21 cellular contexts compared by ENCODE assay signal in genomic region chr12:82486524-82487235, GRCh38.
DNase-seq lines count a peak whose midpoint lies in the region; ATAC-seq and TF ChIP-seq lines count a peak whose summit lies in the region.
"Had no signal": no experiment of that assay in that cellular context is flagged by ENCODE, and none has a peak within 500 bp of the region (broad histone marks: within the 10 kb centered on the region; RNA-seq: fewer than 3 reads in every experiment).

No MANE protein-coding gene starts in this region.

- intact Hi-C loops in CD4-positive, alpha-beta T cell (cut with DNase I, micrococcal nuclease), result no loop called here
- intact Hi-C loops in activated naive CD4-positive, alpha-beta T cell treated with anti-CD3 and anti-CD28 coated beads for 36 hours (cut with micrococcal nuclease), result no loop called here

- peaks cover 10% of the 10 kb centered on the region for H3K36me3 Mint-ChIP-seq in CD4-positive, alpha-beta T cell (ENCODE audit: low read depth)
- H3K36me3 Mint-ChIP-seq in activated naive CD4-positive, alpha-beta T cell treated with anti-CD3 and anti-CD28 coated beads for 36 hours (ENCODE audit: low read depth), result peaks cover 2% of the 10 kb centered on the region

- in situ Hi-C loops in astrocyte of the cerebellum (cut with HindIII; ENCODE audit: low sequenced_read_pairs), result no loop called here

- H3K4ac ChIP-seq in mesenchymal stem cell (ENCODE audit: low read depth in 1 of 2, low read length in 2 of 2), result no peak overlapping the region

- no peaks in the 10 kb centered on the region for H3K9me3 ChIP-seq in fibroblast of lung (ENCODE audit: control insufficient read depth, insufficient read depth, low read depth, low read length)
- H3K9me3 ChIP-seq in mesenchymal stem cell (ENCODE audit: control insufficient read depth, low read length), result no peaks in the 10 kb centered on the region
- H3K9me3 ChIP-seq in CD4-positive, alpha-beta T cell (ENCODE audit: control insufficient read depth, low read length), result peaks cover 15% of the 10 kb centered on the region
- H3K9me3 ChIP-seq: pancreas, suprapubic skin had no signal

- H3K9ac ChIP-seq in fibroblast of lung (ENCODE audit: insufficient read depth, low read length) (no peak overlapping the region), mesenchymal stem cell (ENCODE audit: low read length) (peak overlapping the region; percentile 58)

- no peaks in the 10 kb centered on the region for H4K20me1 ChIP-seq in fibroblast of lung (ENCODE audit: control insufficient read depth, extremely low read depth, insufficient read depth, low read length)

- peak; percentile 3 for DNase-seq in HCEC 1CT
- peak; percentile 55 for DNase-seq in astrocyte of the cerebellum (ENCODE audit: low read depth)
- peak; percentile 42 to 56 for DNase-seq in fibroblast of lung (ENCODE audit: low read depth in 2 of 2)
- DNase-seq in mesenchymal stem cell, result no peak
- no peak for DNase-seq in CD4-positive, alpha-beta T cell
- DNase-seq in activated naive CD4-positive, alpha-beta T cell treated with anti-CD3 and anti-CD28 coated beads for 36 hours, result no peak
- DNase-seq: activated CD4-positive, alpha-beta T cell treated with anti-CD3 and anti-CD28 coated beads for 4 hours; adrenal gland; COR-L47; MM.1S; naive thymus-derived CD8-positive, alpha-beta T cell; NCI-H1694 treated with DMSO at 0.1 percent for 48 hours; NCI-H2227 treated with DMSO at 0.1 percent for 48 hours; pancreas; RPMI8226; stimulated activated CD4-positive, alpha-beta T cell treated with anti-CD3 and anti-CD28 coated beads, Interleukin-4, amount 100 ng/mL, for 4 hours had no signal

- H3K18ac ChIP-seq in mesenchymal stem cell (ENCODE audit: low read depth in 1 of 2, low read length in 2 of 2), result no peak overlapping the region

- POLR2A ChIA-PET in CD4-positive, alpha-beta T cell (lab: Charles Lee), result no interaction called here

- no peaks in the 10 kb centered on the region for H3K4me1 ChIP-seq in fibroblast of lung (ENCODE audit: control insufficient read depth, extremely low read depth, insufficient read depth, low read length)
- no peaks in the 10 kb centered on the region for H3K4me1 ChIP-seq in mesenchymal stem cell (ENCODE audit: control insufficient read depth, insufficient read depth, low read depth, low read length)
- H3K4me1 ChIP-seq: adrenal gland, pancreas, suprapubic skin had no signal

- no peak overlapping the region for H3K14ac ChIP-seq in mesenchymal stem cell (ENCODE audit: low read length in 2 of 2)

- H2BK12ac ChIP-seq in mesenchymal stem cell (ENCODE audit: low read length in 2 of 2), result no peak overlapping the region

- H2AFZ ChIP-seq in fibroblast of lung (ENCODE audit: low read length), result no peak overlapping the region
- H2AFZ ChIP-seq in mesenchymal stem cell (ENCODE audit: low read depth, low read length), result no peak overlapping the region

- no peaks in the 10 kb centered on the region for H3K27me3 Mint-ChIP-seq in CD4-positive, alpha-beta T cell
- H3K27me3 Mint-ChIP-seq in activated naive CD4-positive, alpha-beta T cell treated with anti-CD3 and anti-CD28 coated beads for 36 hours (ENCODE audit: low read depth), result no peaks in the 10 kb centered on the region
- H3K27me3 Mint-ChIP-seq: memory B cell; naive thymus-derived CD8-positive, alpha-beta T cell had no signal

- no peak for TF ChIP-seq CTCF in astrocyte of the cerebellum (IDR thresholded peaks at IDR 0.05; ENCODE audit: low read depth, low read length, missing control alignments)
- TF ChIP-seq CTCF in fibroblast of lung (conservative IDR thresholded peaks at IDR 0.05 in 1 of 2, IDR thresholded peaks at IDR 0.05 in 1 of 2; ENCODE audit: low read depth in 1 of 2, low read length in 2 of 2), result no peak
- no peak for TF ChIP-seq CTCF in CD4-positive, alpha-beta T cell (IDR thresholded peaks at IDR 0.05)

- peaks cover 35% of the 10 kb centered on the region for H3K9me3 Mint-ChIP-seq in CD4-positive, alpha-beta T cell
- peaks cover 39% of the 10 kb centered on the region for H3K9me3 Mint-ChIP-seq in activated naive CD4-positive, alpha-beta T cell treated with anti-CD3 and anti-CD28 coated beads for 36 hours

- CTCF ChIA-PET in CD4-positive, alpha-beta T cell (lab: Charles Lee), result no interaction called here
- CTCF ChIA-PET in activated naive CD4-positive, alpha-beta T cell treated with anti-CD3 and anti-CD28 coated beads for 36 hours (lab: Charles Lee), result no interaction called here

- H4K8ac ChIP-seq in mesenchymal stem cell (ENCODE audit: low read length), result no peak overlapping the region

- ATAC-seq in GM21717 (IDR thresholded peaks at IDR 0.05; ENCODE audit: unreplicated experiment), result no peak
- ATAC-seq in CD4-positive, alpha-beta T cell (ENCODE audit: poor library complexity), result no peak
- ATAC-seq in HG02763 (IDR thresholded peaks at IDR 0.05; ENCODE audit: unreplicated experiment), result no peak
- ATAC-seq: naive thymus-derived CD8-positive, alpha-beta T cell; pancreas had no signal

- no peak overlapping the region for H3K27ac Mint-ChIP-seq in CD4-positive, alpha-beta T cell
- H3K27ac Mint-ChIP-seq in activated naive CD4-positive, alpha-beta T cell treated with anti-CD3 and anti-CD28 coated beads for 36 hours, result no peak overlapping the region
- H3K27ac Mint-ChIP-seq: memory B cell; naive thymus-derived CD8-positive, alpha-beta T cell had no signal

- no peaks in the 10 kb centered on the region for H3K27me3 ChIP-seq in fibroblast of lung (ENCODE audit: control insufficient read depth, insufficient read depth, low read length)
- H3K27me3 ChIP-seq in mesenchymal stem cell (ENCODE audit: control insufficient read depth in 1 of 2, insufficient read depth in 1 of 2, low read length in 2 of 2), result no peaks in the 10 kb centered on the region
- H3K27me3 ChIP-seq in CD4-positive, alpha-beta T cell (ENCODE audit: control insufficient read depth, insufficient read depth, low read length), result no peaks in the 10 kb centered on the region
- H3K27me3 ChIP-seq: adrenal gland, pancreas, suprapubic skin had no signal

- H2AK5ac ChIP-seq in mesenchymal stem cell (ENCODE audit: low read length, severe bottlenecking), result no peak overlapping the region

- no peak overlapping the region for H3K4me3 Mint-ChIP-seq in CD4-positive, alpha-beta T cell
- H3K4me3 Mint-ChIP-seq in activated naive CD4-positive, alpha-beta T cell treated with anti-CD3 and anti-CD28 coated beads for 36 hours, result no peak overlapping the region
- H3K4me3 Mint-ChIP-seq: memory B cell; naive thymus-derived CD8-positive, alpha-beta T cell had no signal

- H3K79me2 ChIP-seq in fibroblast of lung (ENCODE audit: control insufficient read depth, insufficient read depth, low read length), result no peaks in the 10 kb centered on the region

- H2BK120ac ChIP-seq in mesenchymal stem cell (ENCODE audit: low read depth, low read length), result no peak overlapping the region

- H3K4me3 ChIP-seq in astrocyte of the cerebellum (ENCODE audit: low read depth, low read length) (no peak overlapping the region), fibroblast of lung (replicated peaks in 1 of 4; ENCODE audit: control extremely low read depth in 1 of 4, insufficient read depth in 1 of 4, low read depth in 3 of 4, low read length in 4 of 4) (no peak overlapping the region), mesenchymal stem cell (ENCODE audit: insufficient read depth in 1 of 2, low read depth in 1 of 2, low read length in 2 of 2) (no peak overlapping the region)
- H3K4me3 ChIP-seq: adrenal gland, pancreas, skin epidermis, suprapubic skin had no signal

- H2BK5ac ChIP-seq in mesenchymal stem cell (ENCODE audit: low read depth, low read length, poor library complexity, severe bottlenecking), result no peak overlapping the region

- H3K4me1 Mint-ChIP-seq in CD4-positive, alpha-beta T cell (ENCODE audit: low read depth), result no peaks in the 10 kb centered on the region
- H3K4me1 Mint-ChIP-seq in activated naive CD4-positive, alpha-beta T cell treated with anti-CD3 and anti-CD28 coated beads for 36 hours (ENCODE audit: low read depth), result no peaks in the 10 kb centered on the region
- H3K4me1 Mint-ChIP-seq: memory B cell; naive thymus-derived CD8-positive, alpha-beta T cell had no signal

- no peaks in the 10 kb centered on the region for H3K36me3 ChIP-seq in fibroblast of lung (ENCODE audit: control insufficient read depth, insufficient read depth, low read length)
- H3K36me3 ChIP-seq in mesenchymal stem cell (ENCODE audit: control insufficient read depth in 1 of 2, insufficient read depth in 2 of 2, low read depth in 1 of 2, low read length in 2 of 2), result no peaks in the 10 kb centered on the region
- H3K36me3 ChIP-seq: adrenal gland, pancreas, suprapubic skin had no signal

- WGBS in mesenchymal stem cell, result 83% methylated on average over 1 of the region's 2 CpGs

- H3K4me2 ChIP-seq in fibroblast of lung (ENCODE audit: extremely low read depth, insufficient read depth, low read length) (no peak overlapping the region), mesenchymal stem cell (ENCODE audit: low read length, poor library complexity, severe bottlenecking) (no peak overlapping the region)

- H2BK15ac ChIP-seq in mesenchymal stem cell (ENCODE audit: low read depth, poor library complexity, severe bottlenecking), result no peak overlapping the region

- H3K27ac ChIP-seq in fibroblast of lung (ENCODE audit: insufficient read depth, low read length) (no peak overlapping the region), mesenchymal stem cell (ENCODE audit: low read length, poor library complexity, severe bottlenecking) (no peak overlapping the region)
- H3K27ac ChIP-seq in CD4-positive, alpha-beta T cell (ENCODE audit: low read depth, low read length), result no peak overlapping the region
- H3K27ac ChIP-seq: adrenal gland, pancreas, skin epidermis, suprapubic skin had no signal

- no peaks in the 10 kb centered on the region for H3K79me1 ChIP-seq in mesenchymal stem cell (replicated peaks; ENCODE audit: low read length, poor library complexity, severe bottlenecking)

- no peak overlapping the region for H3K23ac ChIP-seq in mesenchymal stem cell (ENCODE audit: low read length in 2 of 2)

- no peak overlapping the region for H4K91ac ChIP-seq in mesenchymal stem cell (ENCODE audit: low read length)

Comparison
In these comparisons a context has a peak if more than half of its experiments do, and no peak if none do; other contexts are left out.
1. DNase-seq: peak in HCEC 1CT (single experiment), astrocyte of the cerebellum (single experiment) and fibroblast of lung (2 of 2); none in mesenchymal stem cell (single experiment), CD4-positive, alpha-beta T cell (0 of 10) and activated naive CD4-positive, alpha-beta T cell treated with anti-CD3 and anti-CD28 coated beads for 36 hours (single experiment).